1 cellular context compared by ENCODE assay signal in the genomic region with DNA sequence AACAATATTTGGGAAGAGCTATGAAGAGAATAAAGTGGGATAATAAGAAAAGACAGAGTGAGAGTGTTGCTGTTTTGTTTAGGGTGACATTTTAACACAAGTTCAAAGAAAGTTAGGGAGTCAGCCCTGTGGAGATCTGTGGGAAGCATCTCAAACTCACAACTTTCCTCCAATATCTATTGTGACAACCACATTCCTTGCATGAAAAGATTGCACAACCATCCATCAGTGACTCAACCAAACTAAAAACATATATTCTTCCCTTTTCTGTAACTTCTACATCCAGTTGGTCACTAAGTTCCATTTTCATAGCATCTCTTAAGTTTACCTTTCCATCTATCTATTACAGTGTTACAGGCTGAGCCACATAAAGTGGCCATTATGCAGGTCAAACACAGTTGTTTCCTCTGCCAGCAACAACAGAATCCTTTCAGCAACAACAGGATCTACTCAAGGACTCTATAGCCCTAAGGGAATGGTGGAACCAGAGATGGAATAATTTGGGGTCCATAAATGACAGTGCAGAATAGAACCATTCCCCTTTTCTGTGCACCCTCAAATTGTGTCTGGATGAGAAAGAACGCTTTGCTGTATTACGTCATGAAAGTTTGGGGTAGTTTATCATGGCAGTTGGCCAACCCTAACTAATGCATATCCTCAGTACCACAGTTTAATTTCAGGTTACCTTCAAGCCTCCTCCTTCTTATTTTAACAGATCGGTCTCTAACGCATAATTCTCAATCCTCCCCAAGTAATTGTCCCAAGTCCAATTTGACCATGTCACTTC.
A peak's percentile ranks its signal among the peaks of the same experiment; 100 is the strongest.
TF ChIP-seq lines count a peak whose summit lies in the region.

No MANE protein-coding gene starts in this region.

TF ChIP-seq in HepG2, 621 proteins besides CTCF, POLR2A, EP300 and RAD21 (continued from another document):
- TF ChIP-seq ZNF674 (CRISPR knock-in tag; IDR thresholded peaks at IDR 0.05; ENCODE audit: low read depth) (no peak), ZNF543 (CRISPR knock-in tag; IDR thresholded peaks at IDR 0.05) (no peak), FLYWCH1 (CRISPR knock-in tag; IDR thresholded peaks at IDR 0.05) (no peak), CEBPB (IDR thresholded peaks at IDR 0.05; ENCODE audit: borderline replicate concordance, low read depth, low read length) (peak; percentile 61; the same call in 1 of the 2 replicates), ZNF138 (CRISPR knock-in tag; IDR thresholded peaks at IDR 0.05; ENCODE audit: low read depth) (no peak), ZNF124 (CRISPR knock-in tag; IDR thresholded peaks at IDR 0.05) (no peak), NR2C2 (CRISPR knock-in tag; IDR thresholded peaks at IDR 0.05; ENCODE audit: borderline replicate concordance) (no peak), ZNF773 (CRISPR knock-in tag; IDR thresholded peaks at IDR 0.05; ENCODE audit: borderline replicate concordance) (no peak), CREB1 (IDR thresholded peaks at IDR 0.05) (peak; percentile 65), CREB1 (CRISPR knock-in tag; IDR thresholded peaks at IDR 0.05) (no peak)
- TF ChIP-seq, protein P1, sequence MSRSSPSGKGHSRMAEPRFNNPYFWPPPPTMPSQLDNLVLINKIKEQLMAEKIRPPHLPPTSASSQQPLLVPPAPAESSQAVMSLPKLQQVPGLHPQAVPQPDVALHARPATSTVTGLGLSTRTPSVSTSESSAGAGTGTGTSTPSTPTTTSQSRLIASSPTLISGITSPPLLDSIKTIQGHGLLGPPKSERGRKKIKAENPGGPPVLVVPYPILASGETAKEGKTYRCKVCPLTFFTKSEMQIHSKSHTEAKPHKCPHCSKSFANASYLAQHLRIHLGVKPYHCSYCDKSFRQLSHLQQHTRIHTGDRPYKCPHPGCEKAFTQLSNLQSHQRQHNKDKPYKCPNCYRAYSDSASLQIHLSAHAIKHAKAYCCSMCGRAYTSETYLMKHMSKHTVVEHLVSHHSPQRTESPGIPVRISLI (CRISPR knock-in tag; IDR thresholded peaks at IDR 0.05; ENCODE audit: borderline replicate concordance), result no peak
- TF ChIP-seq, protein P2, sequence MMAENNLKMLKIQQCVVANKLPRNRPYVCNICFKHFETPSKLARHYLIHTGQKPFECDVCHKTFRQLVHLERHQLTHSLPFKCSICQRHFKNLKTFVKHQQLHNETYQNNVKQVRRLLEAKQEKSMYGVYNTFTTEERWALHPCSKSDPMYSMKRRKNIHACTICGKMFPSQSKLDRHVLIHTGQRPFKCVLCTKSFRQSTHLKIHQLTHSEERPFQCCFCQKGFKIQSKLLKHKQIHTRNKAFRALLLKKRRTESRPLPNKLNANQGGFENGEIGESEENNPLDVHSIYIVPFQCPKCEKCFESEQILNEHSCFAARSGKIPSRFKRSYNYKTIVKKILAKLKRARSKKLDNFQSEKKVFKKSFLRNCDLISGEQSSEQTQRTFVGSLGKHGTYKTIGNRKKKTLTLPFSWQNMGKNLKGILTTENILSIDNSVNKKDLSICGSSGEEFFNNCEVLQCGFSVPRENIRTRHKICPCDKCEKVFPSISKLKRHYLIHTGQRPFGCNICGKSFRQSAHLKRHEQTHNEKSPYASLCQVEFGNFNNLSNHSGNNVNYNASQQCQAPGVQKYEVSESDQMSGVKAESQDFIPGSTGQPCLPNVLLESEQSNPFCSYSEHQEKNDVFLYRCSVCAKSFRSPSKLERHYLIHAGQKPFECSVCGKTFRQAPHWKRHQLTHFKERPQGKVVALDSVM (CRISPR knock-in tag; IDR thresholded peaks at IDR 0.05), result no peak
- TF ChIP-seq, protein P3, sequence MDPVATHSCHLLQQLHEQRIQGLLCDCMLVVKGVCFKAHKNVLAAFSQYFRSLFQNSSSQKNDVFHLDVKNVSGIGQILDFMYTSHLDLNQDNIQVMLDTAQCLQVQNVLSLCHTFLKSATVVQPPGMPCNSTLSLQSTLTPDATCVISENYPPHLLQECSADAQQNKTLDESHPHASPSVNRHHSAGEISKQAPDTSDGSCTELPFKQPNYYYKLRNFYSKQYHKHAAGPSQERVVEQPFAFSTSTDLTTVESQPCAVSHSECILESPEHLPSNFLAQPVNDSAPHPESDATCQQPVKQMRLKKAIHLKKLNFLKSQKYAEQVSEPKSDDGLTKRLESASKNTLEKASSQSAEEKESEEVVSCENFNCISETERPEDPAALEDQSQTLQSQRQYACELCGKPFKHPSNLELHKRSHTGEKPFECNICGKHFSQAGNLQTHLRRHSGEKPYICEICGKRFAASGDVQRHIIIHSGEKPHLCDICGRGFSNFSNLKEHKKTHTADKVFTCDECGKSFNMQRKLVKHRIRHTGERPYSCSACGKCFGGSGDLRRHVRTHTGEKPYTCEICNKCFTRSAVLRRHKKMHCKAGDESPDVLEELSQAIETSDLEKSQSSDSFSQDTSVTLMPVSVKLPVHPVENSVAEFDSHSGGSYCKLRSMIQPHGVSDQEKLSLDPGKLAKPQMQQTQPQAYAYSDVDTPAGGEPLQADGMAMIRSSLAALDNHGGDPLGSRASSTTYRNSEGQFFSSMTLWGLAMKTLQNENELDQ (CRISPR knock-in tag; IDR thresholded peaks at IDR 0.05; ENCODE audit: borderline replicate concordance), result no peak
